ENCODE assay signal across 8 cellular contexts in the genomic region with DNA sequence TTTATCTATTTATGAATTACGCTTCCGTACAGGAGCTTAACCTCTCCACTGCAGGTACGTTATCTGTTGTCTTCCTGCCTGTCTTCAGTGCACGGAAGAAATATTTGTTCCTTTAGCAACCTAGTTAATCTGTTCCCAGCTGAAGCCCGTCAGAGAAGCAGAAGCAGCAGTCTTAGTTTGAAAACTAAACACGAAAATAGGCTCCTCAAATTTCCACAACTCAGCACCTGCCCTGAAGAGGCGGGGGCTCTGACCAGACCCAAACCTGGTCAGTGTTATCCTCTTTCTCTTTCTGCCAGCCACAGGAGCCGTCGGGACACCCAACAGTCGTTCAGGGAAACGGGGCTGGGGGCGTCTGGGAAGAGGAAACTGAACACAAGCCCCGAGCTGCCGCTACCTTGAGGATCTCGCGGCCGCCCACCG. TPM values are rescaled to one million over a fixed set of nuclear protein-coding genes. Genes with fewer than 3 reads are reported as not detected.
DNase-seq lines count a peak whose midpoint lies in the region; ATAC-seq and TF ChIP-seq lines count a peak whose summit lies in the region.

No MANE protein-coding gene starts in this region.

- no peaks in the 10 kb centered on the region for H3K27me3 Mint-ChIP-seq in activated naive CD4-positive, alpha-beta T cell treated with anti-CD3 and anti-CD28 coated beads, Interleukin-2, amount 50 U/mL, for 24 hours

- DNase-seq in activated naive CD4-positive, alpha-beta T cell (lab: John Stamatoyannopoulos, UW): no peak
- no peak for DNase-seq in RWPE2 (ENCODE audit: low spot score)
- no peak for DNase-seq in LoVo (ENCODE audit: low spot score)
- no peak for DNase-seq in activated gamma-delta T cell (lab: John Stamatoyannopoulos, UW)

- peak; percentile 44 for TF ChIP-seq CTCF in RWPE2 (IDR thresholded peaks at IDR 0.05; ENCODE audit: poor library complexity, severe bottlenecking)
- TF ChIP-seq CTCF in parathyroid adenoma (IDR thresholded peaks at IDR 0.05): no peak

- H3K9me3 ChIP-seq in RWPE2 (ENCODE audit: severe bottlenecking): no peaks in the 10 kb centered on the region
- no peaks in the 10 kb centered on the region for H3K9me3 ChIP-seq in esophagus (ENCODE audit: control insufficient read depth in 2 of 2, insufficient read depth in 1 of 2, low read depth in 1 of 2, low read length in 1 of 2)
- no peaks in the 10 kb centered on the region for H3K9me3 ChIP-seq in parathyroid adenoma (ENCODE audit: control insufficient read depth, low read length)

- H3K27ac ChIP-seq in RWPE2 (ENCODE audit: poor library complexity, severe bottlenecking) (peak overlapping the region; percentile 86), esophagus (ENCODE audit: low read depth in 2 of 2, low read length in 1 of 2) (peak overlapping the region; percentile 97 to 99), parathyroid adenoma (peak overlapping the region; percentile 93)

- H3K9me3 Mint-ChIP-seq in activated naive CD4-positive, alpha-beta T cell treated with anti-CD3 and anti-CD28 coated beads, Interleukin-2, amount 50 U/mL, for 24 hours: no peaks in the 10 kb centered on the region

- H3K4me1 ChIP-seq in RWPE2 (ENCODE audit: insufficient read depth, poor library complexity, severe bottlenecking) (peaks cover 22% of the 10 kb centered on the region), esophagus (ENCODE audit: control insufficient read depth in 2 of 2, insufficient read depth in 2 of 2, low read length in 1 of 2) (no peaks in the 10 kb centered on the region), parathyroid adenoma (peaks cover 3% of the 10 kb centered on the region)

- peaks cover 12% of the 10 kb centered on the region for H3K36me3 Mint-ChIP-seq in activated naive CD4-positive, alpha-beta T cell treated with anti-CD3 and anti-CD28 coated beads, Interleukin-2, amount 50 U/mL, for 24 hours

- ATAC-seq in HG02981 (IDR thresholded peaks at IDR 0.05; ENCODE audit: unreplicated experiment) (peak; percentile 10), RWPE2 (ENCODE audit: low read depth) (peak; percentile 3)

- H2AFZ ChIP-seq in parathyroid adenoma: peak overlapping the region; percentile 86

- peak overlapping the region; percentile 98 for H3K4me3 Mint-ChIP-seq in activated naive CD4-positive, alpha-beta T cell treated with anti-CD3 and anti-CD28 coated beads, Interleukin-2, amount 50 U/mL, for 24 hours

- H3K27me3 ChIP-seq in RWPE2 (ENCODE audit: insufficient read depth, poor library complexity, severe bottlenecking) (no peaks in the 10 kb centered on the region), esophagus (ENCODE audit: control insufficient read depth in 1 of 2, insufficient read depth in 2 of 2, low read length in 2 of 2) (no peaks in the 10 kb centered on the region), parathyroid adenoma (ENCODE audit: control insufficient read depth, insufficient read depth, low read length) (no peaks in the 10 kb centered on the region)

- peak overlapping the region; percentile 90 for H3K4me2 ChIP-seq in parathyroid adenoma (ENCODE audit: low read length)

- peak overlapping the region; percentile 57 for H3K9ac ChIP-seq in parathyroid adenoma

- H3K4me3 ChIP-seq in RWPE2 (ENCODE audit: severe bottlenecking) (peak overlapping the region; percentile 63), esophagus (ENCODE audit: low read depth in 1 of 2, low read length in 2 of 2) (peak overlapping the region; percentile 87 to 92), parathyroid adenoma (ENCODE audit: low read depth, low read length) (peak overlapping the region; percentile 98)

- 0 to 1% methylated on average over 18 of the region's 18 CpGs for WGBS in esophagus, 2 donors

- H3K79me2 ChIP-seq in parathyroid adenoma: no peaks in the 10 kb centered on the region

- peaks cover 62% of the 10 kb centered on the region for H3K4me1 Mint-ChIP-seq in activated naive CD4-positive, alpha-beta T cell treated with anti-CD3 and anti-CD28 coated beads, Interleukin-2, amount 50 U/mL, for 24 hours

- H3K27ac Mint-ChIP-seq in activated naive CD4-positive, alpha-beta T cell treated with anti-CD3 and anti-CD28 coated beads, Interleukin-2, amount 50 U/mL, for 24 hours: peak overlapping the region; percentile 99

- H3K36me3 ChIP-seq in RWPE2 (ENCODE audit: low read depth) (peaks cover 46% of the 10 kb centered on the region), esophagus (ENCODE audit: control insufficient read depth in 2 of 2, insufficient read depth in 2 of 2, low read length in 1 of 2) (peaks cover 0 to 4% of the 10 kb centered on the region in 2 donors), parathyroid adenoma (ENCODE audit: control insufficient read depth, insufficient read depth, low read length) (no peaks in the 10 kb centered on the region)

RNA-seq across cellular contexts. Expression of a gene that starts 0.4 kb away (rescaled TPM):
- 1 to 10 TPM; 4.8 to 5.4 TPM for polyA plus RNA-seq in esophagus

RNA-seq across cellular contexts. Expression of a gene that starts 1.0 kb away (rescaled TPM):
- polyA plus RNA-seq in esophagus: 1 to 10 TPM; 2.1 to 4.1 TPM

RNA-seq across cellular contexts. Expression of a gene that starts 22.1 kb away (rescaled TPM):
- polyA plus RNA-seq in esophagus: 10 to 100 TPM; 38.1 to 48.3 TPM

RNA-seq across cellular contexts. Expression of a gene that starts 45.9 kb away (rescaled TPM):
- polyA plus RNA-seq in esophagus: 10 to 100 TPM; 26.9 to 35.0 TPM
